8 cellular contexts compared by ENCODE assay signal in the genomic region with DNA sequence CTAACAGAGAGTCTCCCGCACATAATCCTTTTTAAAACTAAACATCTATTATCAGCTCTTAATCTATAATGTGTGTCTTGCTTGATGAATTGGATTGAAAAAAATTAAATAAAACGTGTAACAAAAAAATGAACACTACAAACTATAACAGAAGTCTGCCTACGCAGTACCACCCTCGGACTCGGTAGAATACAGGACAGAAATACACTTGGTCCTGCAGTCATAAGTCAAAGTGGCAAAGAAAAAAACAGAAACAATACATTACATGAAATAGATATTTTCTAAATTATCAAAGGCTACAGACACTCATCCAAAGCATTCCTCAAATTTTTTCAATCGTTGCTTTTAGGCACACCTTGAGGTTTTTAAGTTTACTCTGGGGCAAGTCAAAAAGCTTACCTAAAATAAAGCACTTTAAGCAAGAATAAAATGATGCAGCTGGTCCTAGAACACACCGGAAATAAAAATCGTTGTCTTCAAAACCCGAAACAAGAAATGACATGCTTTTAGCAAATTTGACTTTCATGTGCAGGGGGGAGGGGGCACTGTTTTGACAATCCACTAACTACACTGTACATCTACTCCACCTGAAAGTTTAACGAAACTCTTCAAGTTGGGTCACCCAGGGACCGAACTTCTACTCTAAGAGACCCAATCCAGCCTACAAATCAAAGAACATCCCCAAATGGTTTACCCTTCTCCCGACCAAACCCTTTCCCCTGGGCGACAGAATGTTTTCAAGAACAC. TPM values are rescaled to one million over a fixed set of nuclear protein-coding genes. Genes with fewer than 3 reads are reported as not detected.
DNase-seq lines count a peak whose midpoint lies in the region; ATAC-seq and TF ChIP-seq lines count a peak whose summit lies in the region.

No MANE protein-coding gene starts in this region.

- H3K9me2 ChIP-seq in neural cell (ENCODE audit: insufficient read depth, low read length), result no peaks in the 10 kb centered on the region

- no peaks in the 10 kb centered on the region for H3F3A ChIP-seq in neural cell (ENCODE audit: insufficient read depth, low read length, poor library complexity, severe bottlenecking)

- no peaks in the 10 kb centered on the region for H3K9me3 ChIP-seq in neural cell (ENCODE audit: low read length)

- TF ChIP-seq RAD21 in neural cell (conservative IDR thresholded peaks at IDR 0.05), result no peak

- in situ Hi-C loops in KBM-7 (cut with MboI; ENCODE audit: low pct_unique_long_range_greater_than_20kb, low sequenced_read_pairs), result no loop called here

- TF ChIP-seq EP300 in neural cell (conservative IDR thresholded peaks at IDR 0.05; ENCODE audit: poor library complexity, severe bottlenecking), result no peak

- ATAC-seq in GM21825 (IDR thresholded peaks at IDR 0.05; ENCODE audit: unreplicated experiment) (peak; percentile 3), HG03442 (IDR thresholded peaks at IDR 0.05; ENCODE audit: unreplicated experiment) (no peak)
- no peak for ATAC-seq in effector memory CD8-positive, alpha-beta T cell (replicated peaks)

- peak; percentile 23 for DNase-seq in Ammon's horn (ENCODE audit: low spot score)
- DNase-seq in T-helper 2 cell treated with Interferon-gamma antibody and Interleukin-4, amounts not matched to agents 5 μg/mL and 100 μg/mL, for 36 hours (ENCODE audit: low spot score), result peak; percentile 53
- peak in 1 of 3 experiments; percentile 4 for DNase-seq in effector memory CD8-positive, alpha-beta T cell
- no peak for DNase-seq in EL
- DNase-seq in KBM-7, result no peak

- peaks cover 54% of the 10 kb centered on the region for H3K79me2 ChIP-seq in neural cell (replicated peaks; ENCODE audit: insufficient read depth, low read length)

- H3K27me3 ChIP-seq in neural cell (ENCODE audit: insufficient read depth, low read depth, low read length), result no peaks in the 10 kb centered on the region

- H3K4me1 Mint-ChIP-seq in T-helper 2 cell treated with Interferon-gamma antibody and Interleukin-4, amounts not matched to agents 5 μg/mL and 100 μg/mL, for 36 hours (ENCODE audit: low read depth), result peaks cover 32% of the 10 kb centered on the region
- H3K4me1 Mint-ChIP-seq in effector memory CD8-positive, alpha-beta T cell (ENCODE audit: low read depth in 2 of 2), result peaks cover 28 to 46% of the 10 kb centered on the region in 2 donors

- H3K4me3 Mint-ChIP-seq in T-helper 2 cell treated with Interferon-gamma antibody and Interleukin-4, amounts not matched to agents 5 μg/mL and 100 μg/mL, for 36 hours, result peak overlapping the region; percentile 98
- H3K4me3 Mint-ChIP-seq in effector memory CD8-positive, alpha-beta T cell, result peak overlapping the region; percentile 98 to 100

- peak overlapping the region; percentile 91 for H3K27ac Mint-ChIP-seq in T-helper 2 cell treated with Interferon-gamma antibody and Interleukin-4, amounts not matched to agents 5 μg/mL and 100 μg/mL, for 36 hours
- peak overlapping the region; percentile 89 to 97 for H3K27ac Mint-ChIP-seq in effector memory CD8-positive, alpha-beta T cell

- H3K9me3 Mint-ChIP-seq in T-helper 2 cell treated with Interferon-gamma antibody and Interleukin-4, amounts not matched to agents 5 μg/mL and 100 μg/mL, for 36 hours, result no peaks in the 10 kb centered on the region
- no peaks in the 10 kb centered on the region for H3K9me3 Mint-ChIP-seq in effector memory CD8-positive, alpha-beta T cell

- no peak for TF ChIP-seq CTCF in neural cell (IDR thresholded peaks at IDR 0.05; ENCODE audit: poor library complexity, severe bottlenecking)

- peak overlapping the region; percentile 90 for H3K4me3 ChIP-seq in neural cell (ENCODE audit: low read length)

- H3K27ac ChIP-seq in neural cell (ENCODE audit: low read length), result peak overlapping the region; percentile 94

- H3K9ac ChIP-seq in neural cell (ENCODE audit: low read length), result peak overlapping the region; percentile 89

- H3K36me3 ChIP-seq in neural cell (ENCODE audit: insufficient read depth, low read length), result no peaks in the 10 kb centered on the region

- no peaks in the 10 kb centered on the region for H4K20me1 ChIP-seq in neural cell (ENCODE audit: insufficient read depth)

- H3K4me2 ChIP-seq in neural cell (ENCODE audit: low read length), result peak overlapping the region; percentile 79

- H2AFZ ChIP-seq in neural cell (ENCODE audit: low read depth, low read length), result peak overlapping the region; percentile 8

- H3K27me3 Mint-ChIP-seq in T-helper 2 cell treated with Interferon-gamma antibody and Interleukin-4, amounts not matched to agents 5 μg/mL and 100 μg/mL, for 36 hours (ENCODE audit: low read depth), result no peaks in the 10 kb centered on the region
- H3K27me3 Mint-ChIP-seq in effector memory CD8-positive, alpha-beta T cell, result no peaks in the 10 kb centered on the region

- peaks cover 27% of the 10 kb centered on the region for H3K36me3 Mint-ChIP-seq in T-helper 2 cell treated with Interferon-gamma antibody and Interleukin-4, amounts not matched to agents 5 μg/mL and 100 μg/mL, for 36 hours (ENCODE audit: low read depth)
- peaks cover 22% of the 10 kb centered on the region for H3K36me3 Mint-ChIP-seq in effector memory CD8-positive, alpha-beta T cell (ENCODE audit: insufficient read depth)

TF ChIP-seq in neural cell, 6 proteins besides CTCF, POLR2A, EP300 and RAD21:
- no peak for TF ChIP-seq TAF1 (IDR thresholded peaks at IDR 0.05; ENCODE audit: low read depth)
- no peak for TF ChIP-seq REST (IDR thresholded peaks at IDR 0.05; ENCODE audit: borderline replicate concordance)
- no peak for TF ChIP-seq EZH2 (IDR thresholded peaks at IDR 0.05; ENCODE audit: borderline replicate concordance, insufficient read depth, low read length, poor library complexity, severe bottlenecking)
- no peak for TF ChIP-seq SMC3 (conservative IDR thresholded peaks at IDR 0.05; ENCODE audit: poor library complexity)

RNA-seq across cellular contexts. Expression of gene ADAM10, which starts 1.3 kb away (rescaled TPM):
- polyA plus RNA-seq in neural cell, result 48.2 and 66.3 TPM in 2 replicates
- 103 and 138 TPM in 2 replicates for polyA minus RNA-seq in neural cell

RNA-seq across cellular contexts. Expression of gene MINDY2, which starts 22.9 kb away (rescaled TPM):
- 21.0 and 22.8 TPM in 2 replicates for polyA plus RNA-seq in neural cell
- polyA minus RNA-seq in neural cell, result 48.9 and 58.9 TPM in 2 replicates

Comparison
In these comparisons a context has a peak if more than half of its experiments do, and no peak if none do; other contexts are left out.
1. DNase-seq: peak in Ammon's horn (single experiment) and T-helper 2 cell treated with Interferon-gamma antibody and Interleukin-4, amounts not matched to agents 5 μg/mL and 100 μg/mL, for 36 hours (single experiment); none in EL (single experiment) and KBM-7 (single experiment).